ENCODE assay signal across 3 cellular contexts in genomic region chr1:29960906-29961675, GRCh38.
TF ChIP-seq lines count a peak whose summit lies in the region.

No MANE protein-coding gene starts in this region.

TF ChIP-seq in SK-N-SH, 30 proteins besides CTCF, POLR2A, EP300 and RAD21:
- TF ChIP-seq TAF1 (IDR thresholded peaks at IDR 0.05; ENCODE audit: borderline replicate concordance, low read depth, low read length) (no peak), POLR2AphosphoS5 (IDR thresholded peaks at IDR 0.05; ENCODE audit: low read depth, low read length) (no peak), FOSL2 (IDR thresholded peaks at IDR 0.05; ENCODE audit: borderline replicate concordance, low read depth) (no peak), SMC3 (IDR thresholded peaks at IDR 0.05; ENCODE audit: low read depth, low read length) (no peak), JUND (IDR thresholded peaks at IDR 0.05) (no peak), ZBTB33 (IDR thresholded peaks at IDR 0.05; ENCODE audit: borderline replicate concordance, low read depth) (no peak), ELF1 (IDR thresholded peaks at IDR 0.05) (no peak), FOXJ3 (CRISPR knock-in tag; IDR thresholded peaks at IDR 0.05) (no peak), EZH2phosphoT487 (IDR thresholded peaks at IDR 0.05; ENCODE audit: borderline replicate concordance, low read depth) (no peak), IRF3 (IDR thresholded peaks at IDR 0.05; ENCODE audit: low read depth, low read length) (no peak), RXRA (IDR thresholded peaks at IDR 0.05; ENCODE audit: borderline replicate concordance, low read depth) (no peak), MAX (IDR thresholded peaks at IDR 0.05; ENCODE audit: low read depth) (no peak), YY1 (IDR thresholded peaks at IDR 0.05; ENCODE audit: low read depth) (no peak), RCOR1 (IDR thresholded peaks at IDR 0.05; ENCODE audit: low read length) (no peak)
TF ChIP-seq in SK-N-SH: peak in this region for 0.

TF ChIP-seq in SK-N-SH treated with all-trans-retinoic acid at 6 μM for 48 hours, 23 proteins besides CTCF, POLR2A, EP300 and RAD21:
- TF ChIP-seq ZFP30 (CRISPR knock-in tag; IDR thresholded peaks at IDR 0.05): no peak
- no peak for TF ChIP-seq POU6F1 (CRISPR knock-in tag; IDR thresholded peaks at IDR 0.05; ENCODE audit: borderline replicate concordance, low read depth)
- TF ChIP-seq, protein P1, sequence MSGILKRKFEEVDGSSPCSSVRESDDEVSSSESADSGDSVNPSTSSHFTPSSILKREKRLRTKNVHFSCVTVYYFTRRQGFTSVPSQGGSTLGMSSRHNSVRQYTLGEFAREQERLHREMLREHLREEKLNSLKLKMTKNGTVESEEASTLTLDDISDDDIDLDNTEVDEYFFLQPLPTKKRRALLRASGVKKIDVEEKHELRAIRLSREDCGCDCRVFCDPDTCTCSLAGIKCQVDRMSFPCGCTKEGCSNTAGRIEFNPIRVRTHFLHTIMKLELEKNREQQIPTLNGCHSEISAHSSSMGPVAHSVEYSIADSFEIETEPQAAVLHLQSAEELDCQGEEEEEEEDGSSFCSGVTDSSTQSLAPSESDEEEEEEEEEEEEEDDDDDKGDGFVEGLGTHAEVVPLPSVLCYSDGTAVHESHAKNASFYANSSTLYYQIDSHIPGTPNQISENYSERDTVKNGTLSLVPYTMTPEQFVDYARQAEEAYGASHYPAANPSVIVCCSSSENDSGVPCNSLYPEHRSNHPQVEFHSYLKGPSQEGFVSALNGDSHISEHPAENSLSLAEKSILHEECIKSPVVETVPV (CRISPR knock-in tag; IDR thresholded peaks at IDR 0.05): no peak
- TF ChIP-seq, protein P2, sequence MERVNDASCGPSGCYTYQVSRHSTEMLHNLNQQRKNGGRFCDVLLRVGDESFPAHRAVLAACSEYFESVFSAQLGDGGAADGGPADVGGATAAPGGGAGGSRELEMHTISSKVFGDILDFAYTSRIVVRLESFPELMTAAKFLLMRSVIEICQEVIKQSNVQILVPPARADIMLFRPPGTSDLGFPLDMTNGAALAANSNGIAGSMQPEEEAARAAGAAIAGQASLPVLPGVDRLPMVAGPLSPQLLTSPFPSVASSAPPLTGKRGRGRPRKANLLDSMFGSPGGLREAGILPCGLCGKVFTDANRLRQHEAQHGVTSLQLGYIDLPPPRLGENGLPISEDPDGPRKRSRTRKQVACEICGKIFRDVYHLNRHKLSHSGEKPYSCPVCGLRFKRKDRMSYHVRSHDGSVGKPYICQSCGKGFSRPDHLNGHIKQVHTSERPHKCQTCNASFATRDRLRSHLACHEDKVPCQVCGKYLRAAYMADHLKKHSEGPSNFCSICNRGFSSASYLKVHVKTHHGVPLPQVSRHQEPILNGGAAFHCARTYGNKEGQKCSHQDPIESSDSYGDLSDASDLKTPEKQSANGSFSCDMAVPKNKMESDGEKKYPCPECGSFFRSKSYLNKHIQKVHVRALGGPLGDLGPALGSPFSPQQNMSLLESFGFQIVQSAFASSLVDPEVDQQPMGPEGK (CRISPR knock-in tag; IDR thresholded peaks at IDR 0.05; ENCODE audit: borderline replicate concordance): no peak
- TF ChIP-seq RARB (CRISPR knock-in tag; IDR thresholded peaks at IDR 0.05): no peak
- TF ChIP-seq ISL1 (CRISPR knock-in tag; IDR thresholded peaks at IDR 0.05): no peak
- TF ChIP-seq ZC3H10 (CRISPR knock-in tag; IDR thresholded peaks at IDR 0.05): no peak
- TF ChIP-seq TSHZ2 (CRISPR knock-in tag; IDR thresholded peaks at IDR 0.05): no peak
- no peak for TF ChIP-seq ARNTL (CRISPR knock-in tag; IDR thresholded peaks at IDR 0.05; ENCODE audit: borderline replicate concordance, low read depth)
- no peak for TF ChIP-seq ZNF565 (CRISPR knock-in tag; conservative IDR thresholded peaks at IDR 0.05; ENCODE audit: low read depth)
- TF ChIP-seq ZNF70 (CRISPR knock-in tag; IDR thresholded peaks at IDR 0.05): no peak
- no peak for TF ChIP-seq CREB5 (CRISPR knock-in tag; IDR thresholded peaks at IDR 0.05; ENCODE audit: low read depth)
- no peak for TF ChIP-seq PPARA (CRISPR knock-in tag; IDR thresholded peaks at IDR 0.05; ENCODE audit: borderline replicate concordance)
- no peak for TF ChIP-seq ZNF8 (CRISPR knock-in tag; IDR thresholded peaks at IDR 0.05)
- TF ChIP-seq ZFP3 (CRISPR knock-in tag; IDR thresholded peaks at IDR 0.05): no peak

TF ChIP-seq in H1, 55 proteins besides CTCF, POLR2A, EP300 and RAD21:
- no peak for TF ChIP-seq TAF7 (optimal IDR thresholded peaks at IDR 0.05; ENCODE audit: borderline replicate concordance, low read depth, low read length)
